8 cellular contexts compared by ENCODE assay signal in genomic region chr16:67842509-67843342, GRCh38. TPM values are rescaled to one million over a fixed set of nuclear protein-coding genes. Genes with fewer than 3 reads are reported as not detected.
DNase-seq lines count a peak whose midpoint lies in the region; ATAC-seq, FAIRE-seq and TF ChIP-seq lines count a peak whose summit lies in the region.

No MANE protein-coding gene starts in this region.

- peak overlapping the region; percentile 96 for H2AFZ ChIP-seq in astrocyte (ENCODE audit: low read depth, low read length)

- peaks cover 53% of the 10 kb centered on the region for H3K79me2 ChIP-seq in astrocyte (ENCODE audit: insufficient read depth, low read length)

- peaks cover 18% of the 10 kb centered on the region for H4K20me1 ChIP-seq in astrocyte (ENCODE audit: insufficient read depth, low read length)

- peak overlapping the region; percentile 97 for H3K27ac ChIP-seq in CD4-positive, CD25-positive, alpha-beta regulatory T cell (ENCODE audit: insufficient read depth, low read length, poor library complexity, severe bottlenecking)
- peak overlapping the region; percentile 78 for H3K27ac ChIP-seq in HL-60 (replicated peaks)
- H3K27ac ChIP-seq in astrocyte (ENCODE audit: low read depth, low read length): peak overlapping the region; percentile 98
- H3K27ac ChIP-seq in iPS DF 6.9 (ENCODE audit: low read length): no peak overlapping the region
- H3K27ac ChIP-seq in sigmoid colon: peak overlapping the region; percentile 96 to 99 (median 99)

- peak; percentile 26 to 33 for ATAC-seq in CD4-positive, CD25-positive, alpha-beta regulatory T cell (ENCODE audit: low read depth in 2 of 2)
- peak; percentile 4 for ATAC-seq in GM19324 (IDR thresholded peaks at IDR 0.05; ENCODE audit: low FRiP score, unreplicated experiment)

- no CpG with 5 or more reads among the region's 67 CpGs for WGBS in iPS DF 6.9 (ENCODE audit: insufficient coverage, insufficient read length)
- 0 to 1% methylated on average over 67 of the region's 67 CpGs for WGBS in sigmoid colon, 2 donors

- FAIRE-seq in astrocyte (lab: Jason Lieb, UNC): no peak

- no peaks in the 10 kb centered on the region for H3K9me3 ChIP-seq in CD4-positive, CD25-positive, alpha-beta regulatory T cell (ENCODE audit: control insufficient read depth in 2 of 2, low read length in 2 of 2)
- H3K9me3 ChIP-seq in astrocyte (ENCODE audit: insufficient read depth, low read depth, low read length) (no peaks in the 10 kb centered on the region), iPS DF 6.9 (ENCODE audit: control insufficient read depth, insufficient read depth, low read length) (no peaks in the 10 kb centered on the region), sigmoid colon (no peaks in the 10 kb centered on the region)

- peak overlapping the region; percentile 95 to 96 (median 95) for H3K27ac Mint-ChIP-seq in CD4-positive, CD25-positive, alpha-beta regulatory T cell
- peak overlapping the region; percentile 95 for H3K27ac Mint-ChIP-seq in T-helper 1 cell treated with Interleukin-12 subunit alpha and Interleukin-12 subunit beta and Interleukin-4 antibody, amounts not matched to agents 30 μg/mL and 1 μg/mL, for 36 hours
- H3K27ac Mint-ChIP-seq in astrocyte (ENCODE audit: unreplicated experiment): peak overlapping the region; percentile 53

- H3K9me3 Mint-ChIP-seq in CD4-positive, CD25-positive, alpha-beta regulatory T cell: no peaks in the 10 kb centered on the region
- H3K9me3 Mint-ChIP-seq in T-helper 1 cell treated with Interleukin-12 subunit alpha and Interleukin-12 subunit beta and Interleukin-4 antibody, amounts not matched to agents 30 μg/mL and 1 μg/mL, for 36 hours: no peaks in the 10 kb centered on the region
- no peaks in the 10 kb centered on the region for H3K9me3 Mint-ChIP-seq in astrocyte (ENCODE audit: unreplicated experiment)

- peaks cover 47% of the 10 kb centered on the region for H3K4me1 ChIP-seq in CD4-positive, CD25-positive, alpha-beta regulatory T cell (ENCODE audit: control insufficient read depth, insufficient read depth, low read length, poor library complexity, severe bottlenecking)
- H3K4me1 ChIP-seq in astrocyte (ENCODE audit: insufficient read depth, low read length) (peaks cover 39% of the 10 kb centered on the region), iPS DF 6.9 (ENCODE audit: control insufficient read depth, insufficient read depth, low read length) (peaks cover 5% of the 10 kb centered on the region; the same call in 1 of the 2 replicates), sigmoid colon (peaks cover 0 to 47% (median 44%) of the 10 kb centered on the region in 4 donors)

- H3K4me1 Mint-ChIP-seq in CD4-positive, CD25-positive, alpha-beta regulatory T cell: peaks cover 19 to 45% (median 29%) of the 10 kb centered on the region in 4 donors
- H3K4me1 Mint-ChIP-seq in T-helper 1 cell treated with Interleukin-12 subunit alpha and Interleukin-12 subunit beta and Interleukin-4 antibody, amounts not matched to agents 30 μg/mL and 1 μg/mL, for 36 hours (ENCODE audit: low read depth): peaks cover 34% of the 10 kb centered on the region
- H3K4me1 Mint-ChIP-seq in astrocyte (ENCODE audit: low read depth, unreplicated experiment): peaks cover 25% of the 10 kb centered on the region

- H3K36me3 ChIP-seq in CD4-positive, CD25-positive, alpha-beta regulatory T cell (ENCODE audit: control insufficient read depth, insufficient read depth, low read length): no peaks in the 10 kb centered on the region
- H3K36me3 ChIP-seq in astrocyte (ENCODE audit: insufficient read depth, low read length) (no peaks in the 10 kb centered on the region), iPS DF 6.9 (ENCODE audit: control insufficient read depth, insufficient read depth, low read length) (no peaks in the 10 kb centered on the region), sigmoid colon (no peaks in the 10 kb centered on the region)

- peak overlapping the region; percentile 88 to 98 (median 96) for H3K4me3 Mint-ChIP-seq in CD4-positive, CD25-positive, alpha-beta regulatory T cell
- H3K4me3 Mint-ChIP-seq in T-helper 1 cell treated with Interleukin-12 subunit alpha and Interleukin-12 subunit beta and Interleukin-4 antibody, amounts not matched to agents 30 μg/mL and 1 μg/mL, for 36 hours: peak overlapping the region; percentile 89
- H3K4me3 Mint-ChIP-seq in astrocyte (ENCODE audit: unreplicated experiment): peak overlapping the region; percentile 88

- TF ChIP-seq CTCF in HL-60 (IDR thresholded peaks at IDR 0.05; ENCODE audit: insufficient read depth, low read length) (peak; percentile 21), astrocyte (IDR thresholded peaks at IDR 0.05; ENCODE audit: insufficient read depth, low read depth, low read length) (no peak), sigmoid colon (IDR thresholded peaks at IDR 0.05) (peak in 1 of 4 experiments; percentile 19)

- TF ChIP-seq POLR2A in sigmoid colon (IDR thresholded peaks at IDR 0.05): no peak

- DNase-seq in CD4-positive, CD25-positive, alpha-beta regulatory T cell: peak in 2 of 3 donors; percentile 77 to 83
- DNase-seq in HL-60 (ENCODE audit: low read depth in 1 of 2, low spot score in 1 of 2) (peak; percentile 58 to 69), astrocyte (ENCODE audit: low read depth) (peak; percentile 45), iPS DF 6.9 (ENCODE audit: low read depth, low spot score) (no peak), sigmoid colon (peak; percentile 82), NCI-H2081 treated with DMSO at 0.1 percent for 48 hours (lab: John Stamatoyannopoulos, UW) (no peak)

- H3K4me3 ChIP-seq in CD4-positive, CD25-positive, alpha-beta regulatory T cell (ENCODE audit: low read depth, low read length): peak overlapping the region; percentile 89
- H3K4me3 ChIP-seq in HL-60 (replicated peaks; ENCODE audit: insufficient read depth, low read length) (peak overlapping the region; percentile 79), astrocyte (ENCODE audit: insufficient read depth, low read depth, low read length) (peak overlapping the region; percentile 89), iPS DF 6.9 (ENCODE audit: low read length) (peak overlapping the region; percentile 88; the same call in 1 of the 2 replicates), sigmoid colon (peak overlapping the region; percentile 61 to 94 (median 78))

- peak overlapping the region; percentile 91 for H3K4me2 ChIP-seq in astrocyte (ENCODE audit: low read length)

- peak overlapping the region; percentile 92 for H3K9ac ChIP-seq in astrocyte (ENCODE audit: low read length)

- H3K36me3 Mint-ChIP-seq in CD4-positive, CD25-positive, alpha-beta regulatory T cell: no peaks in the 10 kb centered on the region
- H3K36me3 Mint-ChIP-seq in T-helper 1 cell treated with Interleukin-12 subunit alpha and Interleukin-12 subunit beta and Interleukin-4 antibody, amounts not matched to agents 30 μg/mL and 1 μg/mL, for 36 hours (ENCODE audit: low read depth): peaks cover 4% of the 10 kb centered on the region
- H3K36me3 Mint-ChIP-seq in astrocyte (ENCODE audit: low read depth, unreplicated experiment): peaks cover 1% of the 10 kb centered on the region

- intact Hi-C loops in sigmoid colon (cut with DNase I): loop anchor here (5.0 to 10.0 kb wide), 2 partner anchors 95 to 318 kb away; partner anchors contain the start of genes PSMB10 and RIPOR1

- no peak for TF ChIP-seq EP300 in sigmoid colon (IDR thresholded peaks at IDR 0.05)

- no peaks in the 10 kb centered on the region for H3K27me3 Mint-ChIP-seq in CD4-positive, CD25-positive, alpha-beta regulatory T cell
- no peaks in the 10 kb centered on the region for H3K27me3 Mint-ChIP-seq in T-helper 1 cell treated with Interleukin-12 subunit alpha and Interleukin-12 subunit beta and Interleukin-4 antibody, amounts not matched to agents 30 μg/mL and 1 μg/mL, for 36 hours (ENCODE audit: low read depth)
- no peaks in the 10 kb centered on the region for H3K27me3 Mint-ChIP-seq in astrocyte (ENCODE audit: low read depth, unreplicated experiment)

- H3K27me3 ChIP-seq in CD4-positive, CD25-positive, alpha-beta regulatory T cell (ENCODE audit: control insufficient read depth, insufficient read depth, low read length): no peaks in the 10 kb centered on the region
- H3K27me3 ChIP-seq in HL-60 (ENCODE audit: insufficient read depth, poor library complexity, severe bottlenecking): no peaks in the 10 kb centered on the region
- no peaks in the 10 kb centered on the region for H3K27me3 ChIP-seq in astrocyte (ENCODE audit: insufficient read depth, low read length)
- no peaks in the 10 kb centered on the region for H3K27me3 ChIP-seq in iPS DF 6.9 (ENCODE audit: control insufficient read depth, insufficient read depth, low read length)
- H3K27me3 ChIP-seq in sigmoid colon: no peaks in the 10 kb centered on the region

RNA-seq across cellular contexts. Expression of gene THAP11, which starts 0.6 kb away (rescaled TPM):
- 32.2 TPM for total RNA-seq in CD4-positive, CD25-positive, alpha-beta regulatory T cell
- 100 to 1,000 TPM; 132 to 166 (median 141) TPM for polyA plus RNA-seq in CD4-positive, CD25-positive, alpha-beta regulatory T cell
- total RNA-seq in astrocyte (16.5 and 18.1 TPM in 2 replicates), sigmoid colon (10 to 100 TPM; 63.9 to 85.6 (median 75.2) TPM)
- 10 to 100 TPM; 16.2 to 23.4 (median 20.8) TPM for polyA plus RNA-seq in sigmoid colon

RNA-seq across cellular contexts. Expression of gene NUTF2, which starts 4.0 kb away (rescaled TPM):
- total RNA-seq in CD4-positive, CD25-positive, alpha-beta regulatory T cell: 48.5 TPM
- polyA plus RNA-seq in CD4-positive, CD25-positive, alpha-beta regulatory T cell: 100 to 1,000 TPM; 115 to 158 (median 131) TPM
- total RNA-seq in astrocyte (214 and 224 TPM in 2 replicates), sigmoid colon (100 to 1,000 TPM in 1 of 4 donors, 10 to 100 TPM in 3; 50.8 to 106 (median 85.4) TPM)
- 100 to 1,000 TPM in 1 of 3 donors, 10 to 100 TPM in 2; 93.8 to 115 (median 99.7) TPM for polyA plus RNA-seq in sigmoid colon

RNA-seq across cellular contexts. Expression of gene CENPT, which starts 4.8 kb away (rescaled TPM):
- total RNA-seq in CD4-positive, CD25-positive, alpha-beta regulatory T cell: 79.9 TPM
- 10 to 100 TPM; 13.5 to 17.1 (median 14.6) TPM for polyA plus RNA-seq in CD4-positive, CD25-positive, alpha-beta regulatory T cell
- total RNA-seq in astrocyte: 67.3 and 79.3 TPM in 2 replicates
- 10 to 100 TPM; 27.5 to 53.7 (median 41.8) TPM for total RNA-seq in sigmoid colon
- polyA plus RNA-seq in sigmoid colon: 10 to 100 TPM in 2 of 3 donors, 1 to 10 TPM in 1; 9.6 to 38.3 (median 19.0) TPM

RNA-seq across cellular contexts. Expression of gene EDC4, which starts 30.1 kb away (rescaled TPM):
- 103 TPM for total RNA-seq in CD4-positive, CD25-positive, alpha-beta regulatory T cell
- polyA plus RNA-seq in CD4-positive, CD25-positive, alpha-beta regulatory T cell: 10 to 100 TPM; 24.7 to 42.3 (median 33.8) TPM
- total RNA-seq in astrocyte (61.5 and 64.8 TPM in 2 replicates), sigmoid colon (10 to 100 TPM; 24.5 to 42.4 (median 32.2) TPM)
- 10 to 100 TPM; 28.8 to 48.9 (median 42.3) TPM for polyA plus RNA-seq in sigmoid colon

RNA-seq across cellular contexts. Expression of gene TSNAXIP1, which starts 36.0 kb away (rescaled TPM):
- total RNA-seq in CD4-positive, CD25-positive, alpha-beta regulatory T cell: 0.39 TPM
- polyA plus RNA-seq in CD4-positive, CD25-positive, alpha-beta regulatory T cell: not detected
- total RNA-seq in astrocyte (1.3 and 1.5 TPM in 2 replicates), sigmoid colon (1 to 10 TPM; 1.1 to 2.9 (median 1.8) TPM)
- polyA plus RNA-seq in sigmoid colon: under 1 TPM in 2 of 3 donors, not detected in 1; 0.60 to 0.92 TPM

Comparison
In these comparisons a context has a peak if more than half of its experiments do, and no peak if none do; other contexts are left out.
1. DNase-seq: peak in CD4-positive, CD25-positive, alpha-beta regulatory T cell (2 of 3), HL-60 (2 of 2), astrocyte (single experiment) and sigmoid colon (single experiment); none in iPS DF 6.9 (single experiment) and NCI-H2081 treated with DMSO at 0.1 percent for 48 hours (single experiment).
2. Peak in every context shown above with its lines, with median percentiles within 50 percentile points of each other: H3K4me3 ChIP-seq, H3K27ac Mint-ChIP-seq and H3K4me3 Mint-ChIP-seq.